In genomic region chr7:100567045-100567730, GRCh38 we compare ENCODE assay signal across 14 cellular contexts. TPM values are rescaled to one million over a fixed set of nuclear protein-coding genes. Genes with fewer than 3 reads are reported as not detected.
DNase-seq lines count a peak whose midpoint lies in the region; ATAC-seq and TF ChIP-seq lines count a peak whose summit lies in the region.
"Had no signal": no experiment of that assay in that cellular context is flagged by ENCODE, and none has a peak within 500 bp of the region (broad histone marks: within the 10 kb centered on the region; RNA-seq: fewer than 3 reads in every experiment).

No MANE protein-coding gene starts in this region.

- WGBS in right lobe of liver (ENCODE audit: insufficient coverage, low coverage, low lambda C conversion rate, missing lambda C conversion rate) = 56% methylated on average over 5 of the region's 11 CpGs

- peaks cover 14% of the 10 kb centered on the region for H3K4me1 ChIP-seq in A673 (ENCODE audit: insufficient read depth, low read length, poor library complexity, severe bottlenecking)
- peaks cover 0 to 70% (median 34%) of the 10 kb centered on the region in 4 donors for H3K4me1 ChIP-seq in right lobe of liver
- H3K4me1 ChIP-seq in colonic mucosa = peaks cover 7% of the 10 kb centered on the region
- H3K4me1 ChIP-seq in lower lobe of right lung = peaks cover 27% of the 10 kb centered on the region

- no peak for ATAC-seq in activated B cell treated with CpG ODN at 0.5 μM for 24 hours (ENCODE audit: low read depth)
- ATAC-seq in right lobe of liver = no peak
- no peak for ATAC-seq in GM19023 (IDR thresholded peaks at IDR 0.05; ENCODE audit: unreplicated experiment)
- no peak for ATAC-seq in lower lobe of right lung

- no peaks in the 10 kb centered on the region for H3K27me3 ChIP-seq in A673 (replicated peaks; ENCODE audit: insufficient read depth, low read depth, low read length, poor library complexity)
- H3K27me3 ChIP-seq in right lobe of liver = no peaks in the 10 kb centered on the region
- H3K27me3 ChIP-seq in colonic mucosa = no peaks in the 10 kb centered on the region
- H3K27me3 ChIP-seq in lower lobe of right lung (ENCODE audit: low read depth) = no peaks in the 10 kb centered on the region
- H3K27me3 ChIP-seq: breast epithelium had no signal

- TF ChIP-seq POLR2A in right lobe of liver (IDR thresholded peaks at IDR 0.05) = no peak

- H3K9ac ChIP-seq in colonic mucosa (ENCODE audit: low read depth in 2 of 2, low read length in 2 of 2) = no peak overlapping the region

- H3K27me3 Mint-ChIP-seq in activated B cell treated with CpG ODN at 0.5 μM for 24 hours = no peaks in the 10 kb centered on the region

- H3K9me3 ChIP-seq in A673 (ENCODE audit: low read depth, low read length, poor library complexity, severe bottlenecking) (no peaks in the 10 kb centered on the region), right lobe of liver (no peaks in the 10 kb centered on the region), colonic mucosa (no peaks in the 10 kb centered on the region), lower lobe of right lung (no peaks in the 10 kb centered on the region)
- H3K9me3 ChIP-seq: breast epithelium, prostate gland had no signal

- H3K27ac Mint-ChIP-seq in activated B cell treated with CpG ODN at 0.5 μM for 24 hours = peak overlapping the region; percentile 21

- H3K36me3 Mint-ChIP-seq in activated B cell treated with CpG ODN at 0.5 μM for 24 hours (ENCODE audit: low read depth) = peaks cover 9% of the 10 kb centered on the region

- POLR2A ChIA-PET in A673 (lab: Charles Lee; ENCODE audit: low non-redundant PET) = no interaction called here
- POLR2A ChIA-PET in activated B cell treated with CpG ODN at 0.5 μM for 24 hours (lab: Charles Lee) = interaction anchor here (1.2 to 1.7 kb wide), 2 partner anchors 19 to 108 kb away, joined by 4 to 7 read pairs; partner anchors contain the start of genes FBXO24 and LRCH4

- intact Hi-C loops in A673 (cut with micrococcal nuclease; ENCODE audit: unreplicated experiment) (no loop called here), activated B cell treated with CpG ODN at 0.5 μM for 24 hours (cut with micrococcal nuclease) (no loop called here), right lobe of liver (cut with DNase I) (loop anchor here in 1 of 2 donors (10.0 kb wide), 1 partner anchor 128 kb away; the partner anchor contains the start of gene GIGYF1), colonic mucosa (cut with DNase I) (no loop called here), lower lobe of right lung (cut with DNase I) (loop anchor here (10.0 kb wide), 1 partner anchor 128 kb away; the partner anchor contains the start of gene GIGYF1)

- no peaks in the 10 kb centered on the region for H3K9me3 Mint-ChIP-seq in activated B cell treated with CpG ODN at 0.5 μM for 24 hours

- no peak for DNase-seq in A673 (ENCODE audit: low spot score)
- peak; percentile 28 for DNase-seq in ELR (ENCODE audit: low read depth)
- DNase-seq in activated B cell treated with CpG ODN at 0.5 μM for 24 hours = no peak
- no peak for DNase-seq in right lobe of liver
- DNase-seq in colonic mucosa = no peak
- no peak for DNase-seq in DMS153 treated with DMSO at 0.1 percent for 48 hours (lab: John Stamatoyannopoulos, UW; ENCODE audit: unreplicated experiment)
- DNase-seq in lower lobe of right lung = no peak
- DNase-seq: activated T-cell treated with anti-CD3 and anti-CD28 coated beads, Interleukin-2, amount 50 U/mL, for 1 hour; NCI-H2227 treated with DMSO at 0.1 percent for 48 hours had no signal

- H3K27ac ChIP-seq in A673 (ENCODE audit: low read depth, low read length, poor library complexity, severe bottlenecking) (peak overlapping the region; percentile 21), right lobe of liver (peak overlapping the region; percentile 63 to 96 (median 90)), colonic mucosa (no peak overlapping the region), lower lobe of right lung (no peak overlapping the region)
- H3K27ac ChIP-seq: epithelial cell of prostate, prostate gland had no signal

- TF ChIP-seq CTCF in A673 (conservative IDR thresholded peaks at IDR 0.05; ENCODE audit: low read depth, low read length) (no peak), activated B cell treated with CpG ODN at 0.5 μM for 24 hours (IDR thresholded peaks at IDR 0.05) (no peak), right lobe of liver (IDR thresholded peaks at IDR 0.05) (no peak), colonic mucosa (IDR thresholded peaks at IDR 0.05) (no peak), lower lobe of right lung (IDR thresholded peaks at IDR 0.05) (no peak)

- no peak overlapping the region for H3K4me3 ChIP-seq in A673 (ENCODE audit: low read depth, low read length, poor library complexity, severe bottlenecking)
- H3K4me3 ChIP-seq in right lobe of liver = peak overlapping the region in 1 of 3 donors; percentile 9
- no peak overlapping the region for H3K4me3 ChIP-seq in colonic mucosa
- no peak overlapping the region for H3K4me3 ChIP-seq in lower lobe of right lung
- H3K4me3 ChIP-seq: breast epithelium, lung, prostate gland had no signal

- no TSS peak for BruUV-seq in A673 (replicated peaks; lab: Mats Ljungman, UMichigan)

- H3K4me1 Mint-ChIP-seq in activated B cell treated with CpG ODN at 0.5 μM for 24 hours = peaks cover 43% of the 10 kb centered on the region

- H3K36me3 ChIP-seq in A673 (ENCODE audit: insufficient read depth, low read length, poor library complexity, severe bottlenecking) (no peaks in the 10 kb centered on the region), right lobe of liver (peaks cover 0 to 24% (median 11%) of the 10 kb centered on the region in 4 donors), colonic mucosa (no peaks in the 10 kb centered on the region), lower lobe of right lung (peaks cover 25% of the 10 kb centered on the region)
- H3K36me3 ChIP-seq: breast epithelium, prostate gland had no signal

- H3K4me3 Mint-ChIP-seq in activated B cell treated with CpG ODN at 0.5 μM for 24 hours = no peak overlapping the region

- CTCF ChIA-PET in A673 (lab: Charles Lee) (no interaction called here), activated B cell treated with CpG ODN at 0.5 μM for 24 hours (lab: Charles Lee) (no interaction called here)

RNA-seq across cellular contexts. Expression of gene SAP25, which starts 6.5 kb away (rescaled TPM):
- total RNA-seq in A673 (2021) (1.7 and 2.8 TPM in 2 replicates), activated B cell treated with CpG ODN at 0.5 μM for 24 hours (13.8 and 24.1 TPM in 2 replicates), right lobe of liver (1 to 10 TPM in 3 of 6 experiments, under 1 TPM in 1, not detected in 2; 0.53 to 4.5 (median 2.2) TPM), colonic mucosa (1 to 10 TPM in 1 of 2 donors, under 1 TPM in 1; 0.69 to 5.5 TPM), lower lobe of right lung (10.6 TPM)

RNA-seq across cellular contexts. Expression of gene LRCH4, which starts 18.7 kb away (rescaled TPM):
- total RNA-seq in A673 (2021) (42.4 and 50.4 TPM in 2 replicates), activated B cell treated with CpG ODN at 0.5 μM for 24 hours (137 and 174 TPM in 2 replicates), right lobe of liver (10 to 100 TPM; 19.5 to 39.1 (median 24.7) TPM), colonic mucosa (10 to 100 TPM; 59.0 to 65.4 TPM), lower lobe of right lung (80.3 TPM)

RNA-seq across cellular contexts. Expression of gene FBXO24, which starts 18.9 kb away (rescaled TPM):
- total RNA-seq in A673 (2021) = 0.44 and 0.75 TPM in 2 replicates
- 0.29 and 1.9 TPM in 2 replicates for total RNA-seq in activated B cell treated with CpG ODN at 0.5 μM for 24 hours
- total RNA-seq in right lobe of liver = 1 to 10 TPM in 1 of 6 experiments, under 1 TPM in 5; 0.25 to 1.0 (median 0.45) TPM
- 1 to 10 TPM in 1 of 2 donors, under 1 TPM in 1; 0.21 to 1.8 TPM for total RNA-seq in colonic mucosa
- 0.74 TPM for total RNA-seq in lower lobe of right lung

RNA-seq across cellular contexts. Expression of gene AGFG2, which starts 28.2 kb away (rescaled TPM):
- total RNA-seq in A673 (2021) (12.8 and 15.3 TPM in 2 replicates), activated B cell treated with CpG ODN at 0.5 μM for 24 hours (9.5 and 10.8 TPM in 2 replicates), right lobe of liver (10 to 100 TPM; 52.9 to 86.3 (median 69.8) TPM), colonic mucosa (10 to 100 TPM; 81.3 to 97.4 TPM), lower lobe of right lung (22.9 TPM)

RNA-seq across cellular contexts. Expression of gene PCOLCE, which starts 35.0 kb away (rescaled TPM):
- total RNA-seq in A673 (2021) (45.0 and 70.1 TPM in 2 replicates), activated B cell treated with CpG ODN at 0.5 μM for 24 hours (5.4 and 5.8 TPM in 2 replicates), right lobe of liver (10 to 100 TPM; 10.9 to 48.5 (median 23.6) TPM), colonic mucosa (10 to 100 TPM; 14.7 to 23.1 TPM), lower lobe of right lung (75.2 TPM)

Comparison
In these comparisons a context has a peak if more than half of its experiments do, and no peak if none do; other contexts are left out.
1. H3K27ac ChIP-seq: peak in A673 (single experiment) and right lobe of liver (3 of 3); none in colonic mucosa (single experiment) and lower lobe of right lung (single experiment).